1 cellular context compared by ENCODE assay signal in the genomic region with DNA sequence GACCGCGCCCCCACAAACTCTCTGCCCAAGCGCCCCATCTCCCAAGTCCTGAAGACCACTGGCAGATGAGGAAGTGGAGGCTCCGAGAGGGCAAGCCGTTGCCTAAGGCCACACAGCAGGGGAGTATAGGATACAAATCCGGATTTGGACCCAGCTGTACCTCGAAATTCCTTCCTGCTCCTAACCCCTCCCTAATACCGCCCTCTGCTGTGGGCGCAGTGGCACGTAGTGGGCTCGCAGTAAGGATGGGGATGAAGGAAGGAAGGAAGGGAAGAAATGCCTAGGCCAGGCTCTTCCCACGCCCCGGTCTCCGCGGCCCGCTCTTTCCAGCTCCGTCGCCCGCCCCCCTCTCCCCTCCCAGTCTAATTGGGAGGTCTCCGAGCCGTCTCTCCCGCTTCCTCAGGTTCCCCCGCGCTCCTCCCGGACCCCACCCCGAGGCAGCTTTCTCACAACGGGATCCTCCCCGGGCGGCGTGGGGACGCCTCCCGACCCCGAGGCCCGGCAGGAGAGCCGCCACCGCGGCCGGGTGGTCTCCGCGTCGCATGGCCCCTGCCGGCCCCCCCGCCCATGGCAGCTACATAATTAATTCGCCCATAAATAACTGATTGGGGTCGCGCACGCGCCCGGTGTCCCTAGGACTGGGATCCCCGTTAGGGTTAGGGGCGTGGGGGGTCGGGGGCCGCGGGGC.
TF ChIP-seq lines count a peak whose summit lies in the region.

No MANE protein-coding gene starts in this region.

TF ChIP-seq in H1, 55 proteins besides CTCF, POLR2A, EP300 and RAD21 (continued from another document):
- TF ChIP-seq RBBP5 (IDR thresholded peaks at IDR 0.05; ENCODE audit: borderline replicate concordance, low read depth, low read length) = no peak
- TF ChIP-seq KDM5A (IDR thresholded peaks at IDR 0.05; ENCODE audit: low read length) = no peak
- peak; percentile 72 for TF ChIP-seq KDM1A (IDR thresholded peaks at IDR 0.05; ENCODE audit: borderline replicate concordance, low read length)
- TF ChIP-seq POU5F1 (IDR thresholded peaks at IDR 0.05; ENCODE audit: low read depth, low read length) = no peak
- TF ChIP-seq SP2 (IDR thresholded peaks at IDR 0.05; ENCODE audit: low read length) = no peak
- TF ChIP-seq EZH2 (IDR thresholded peaks at IDR 0.05; ENCODE audit: low read depth, low read length, severe bottlenecking) = peak; percentile 28
- no peak for TF ChIP-seq SP4 (IDR thresholded peaks at IDR 0.05; ENCODE audit: low read length)
- no peak for TF ChIP-seq CEBPB (IDR thresholded peaks at IDR 0.05; ENCODE audit: low read depth, low read length)
- no peak for TF ChIP-seq JUND (IDR thresholded peaks at IDR 0.05; ENCODE audit: low read length)
- TF ChIP-seq KDM4A (IDR thresholded peaks at IDR 0.05; ENCODE audit: low read depth, low read length, severe bottlenecking) = peak; percentile 23
